In the genomic region with DNA sequence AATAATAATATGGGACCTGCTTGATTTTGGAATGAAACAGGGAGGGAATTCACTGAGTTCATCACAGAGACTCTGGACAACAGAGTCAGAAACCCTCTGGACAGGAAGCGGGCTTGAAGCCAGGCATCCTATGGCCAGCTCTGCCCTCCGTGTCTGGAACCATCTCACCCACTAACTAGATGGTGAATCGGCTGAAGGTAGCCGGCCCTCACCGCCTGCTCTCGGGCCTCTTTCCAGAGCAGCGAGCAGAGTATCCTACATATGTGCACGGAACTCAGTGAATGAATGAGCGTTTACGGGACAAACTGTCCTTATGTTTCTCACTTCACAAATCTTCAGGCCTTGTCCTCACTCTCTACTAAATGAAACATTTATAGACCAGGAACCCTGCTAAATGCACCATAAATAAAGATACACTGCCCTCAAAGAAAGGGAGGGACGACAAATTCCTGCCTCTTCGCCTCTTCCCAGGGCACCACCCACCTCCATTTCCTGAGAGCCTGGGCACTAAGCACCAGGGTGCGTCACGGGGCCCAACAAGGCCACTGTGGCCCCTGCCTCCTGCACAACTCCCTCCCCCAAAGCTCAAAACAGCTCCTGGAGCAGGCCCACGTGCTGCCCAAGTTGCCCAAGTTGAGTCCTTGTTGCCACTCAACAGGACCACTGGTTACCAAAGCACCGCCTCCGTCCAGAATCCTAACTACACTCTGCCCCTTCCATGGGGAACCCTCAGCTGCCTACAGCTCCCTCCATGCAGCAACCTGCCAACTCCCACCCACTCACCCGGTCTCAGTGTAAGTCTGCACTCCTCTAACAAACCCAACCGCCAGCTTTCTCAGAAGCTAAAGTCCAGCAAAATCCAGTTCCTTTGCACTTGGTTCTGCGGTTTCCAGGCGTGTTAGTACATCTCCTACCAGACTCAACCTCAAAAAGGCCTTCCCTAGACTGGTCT, we compare ENCODE assay signal across 1 cellular context.
TF ChIP-seq lines count a peak whose summit lies in the region.

No MANE protein-coding gene starts in this region.

TF ChIP-seq in HepG2, 621 proteins besides CTCF, POLR2A, EP300 and RAD21 (continued from another document and continues in another):
- TF ChIP-seq, protein P1, sequence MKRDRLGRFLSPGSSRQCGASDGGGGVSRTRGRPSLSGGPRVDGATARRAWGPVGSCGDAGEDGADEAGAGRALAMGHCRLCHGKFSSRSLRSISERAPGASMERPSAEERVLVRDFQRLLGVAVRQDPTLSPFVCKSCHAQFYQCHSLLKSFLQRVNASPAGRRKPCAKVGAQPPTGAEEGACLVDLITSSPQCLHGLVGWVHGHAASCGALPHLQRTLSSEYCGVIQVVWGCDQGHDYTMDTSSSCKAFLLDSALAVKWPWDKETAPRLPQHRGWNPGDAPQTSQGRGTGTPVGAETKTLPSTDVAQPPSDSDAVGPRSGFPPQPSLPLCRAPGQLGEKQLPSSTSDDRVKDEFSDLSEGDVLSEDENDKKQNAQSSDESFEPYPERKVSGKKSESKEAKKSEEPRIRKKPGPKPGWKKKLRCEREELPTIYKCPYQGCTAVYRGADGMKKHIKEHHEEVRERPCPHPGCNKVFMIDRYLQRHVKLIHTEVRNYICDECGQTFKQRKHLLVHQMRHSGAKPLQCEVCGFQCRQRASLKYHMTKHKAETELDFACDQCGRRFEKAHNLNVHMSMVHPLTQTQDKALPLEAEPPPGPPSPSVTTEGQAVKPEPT (CRISPR knock-in tag; IDR thresholded peaks at IDR 0.05; ENCODE audit: low read depth) = 0 out of 2 replicates have a peak, but pooled peaks have one; percentile 69
- TF ChIP-seq RBM22 (optimal IDR thresholded peaks at IDR 0.05; ENCODE audit: low read length) (no peak), ZNF709 (CRISPR knock-in tag; IDR thresholded peaks at IDR 0.05) (0 out of 2 replicates have a peak, but pooled peaks have one; percentile 68), MTA1 (CRISPR knock-in tag; IDR thresholded peaks at IDR 0.05; ENCODE audit: borderline replicate concordance) (peak; percentile 78; the same call in 1 of the 2 replicates), PHF20 (CRISPR knock-in tag; IDR thresholded peaks at IDR 0.05) (0 out of 2 replicates have a peak, but pooled peaks have one; percentile 14), ZNF142 (CRISPR knock-in tag; IDR thresholded peaks at IDR 0.05) (no peak), ZNF292 (CRISPR knock-in tag; IDR thresholded peaks at IDR 0.05; ENCODE audit: borderline replicate concordance, low read depth) (peak; percentile 78), ZBTB8A (CRISPR knock-in tag; IDR thresholded peaks at IDR 0.05; ENCODE audit: borderline replicate concordance, low read depth) (no peak), RBAK (CRISPR knock-in tag; IDR thresholded peaks at IDR 0.05) (no peak), ZBTB38 (CRISPR knock-in tag; IDR thresholded peaks at IDR 0.05) (peak; percentile 54; the same call in 1 of the 2 replicates), ZNF773 (CRISPR knock-in tag; IDR thresholded peaks at IDR 0.05; ENCODE audit: borderline replicate concordance) (no peak), KLF16 (CRISPR knock-in tag; IDR thresholded peaks at IDR 0.05) (no peak), PHF21A (CRISPR knock-in tag; IDR thresholded peaks at IDR 0.05) (peak; percentile 17; the same call in 1 of the 2 replicates), PPARG (CRISPR knock-in tag; conservative IDR thresholded peaks at IDR 0.05) (0 out of 2 replicates have a peak, but pooled peaks have one; percentile 12), CREM (IDR thresholded peaks at IDR 0.05) (peak; percentile 5; the same call in 1 of the 2 replicates), CREM (CRISPR knock-in tag; IDR thresholded peaks at IDR 0.05) (no peak), TAF15 (IDR thresholded peaks at IDR 0.05; ENCODE audit: low read depth, low read length, poor library complexity, severe bottlenecking) (no peak), ZNF607 (CRISPR knock-in tag; IDR thresholded peaks at IDR 0.05; ENCODE audit: borderline replicate concordance) (0 out of 2 replicates have a peak, but pooled peaks have one; percentile 25), ZNF501 (CRISPR knock-in tag; IDR thresholded peaks at IDR 0.05) (0 out of 2 replicates have a peak, but pooled peaks have one; percentile 29), MEIS2 (CRISPR knock-in tag; IDR thresholded peaks at IDR 0.05) (no peak), ZKSCAN1 (IDR thresholded peaks at IDR 0.05; ENCODE audit: low read length) (no peak), ZMYM4 (CRISPR knock-in tag; IDR thresholded peaks at IDR 0.05) (0 out of 2 replicates have a peak, but pooled peaks have one; percentile 5), TRAFD1 (CRISPR knock-in tag; IDR thresholded peaks at IDR 0.05; ENCODE audit: borderline replicate concordance) (no peak), ZNF598 (CRISPR knock-in tag; IDR thresholded peaks at IDR 0.05; ENCODE audit: borderline replicate concordance) (0 out of 2 replicates have a peak, but pooled peaks have one; percentile 32), ZNF251 (CRISPR knock-in tag; IDR thresholded peaks at IDR 0.05) (no peak), MED8 (CRISPR knock-in tag; IDR thresholded peaks at IDR 0.05; ENCODE audit: insufficient replicate concordance) (no peak), HMG20A (CRISPR knock-in tag; IDR thresholded peaks at IDR 0.05; ENCODE audit: borderline replicate concordance) (no peak), HNRNPL (IDR thresholded peaks at IDR 0.05; ENCODE audit: low read depth, low read length) (peak; percentile 89), SP1 (IDR thresholded peaks at IDR 0.05) (no peak), SP1 (CRISPR knock-in tag; IDR thresholded peaks at IDR 0.05) (peak; percentile 26; the same call in 1 of the 2 replicates), ZXDC (CRISPR knock-in tag; IDR thresholded peaks at IDR 0.05) (no peak), ZNF274 (CRISPR knock-in tag; IDR thresholded peaks at IDR 0.05) (0 out of 2 replicates have a peak, but pooled peaks have one; percentile 57), TCF12 (IDR thresholded peaks at IDR 0.05) (no peak), TCF12 (CRISPR knock-in tag; IDR thresholded peaks at IDR 0.05) (no peak), HINFP (CRISPR knock-in tag; IDR thresholded peaks at IDR 0.05; ENCODE audit: low read depth) (0 out of 2 replicates have a peak, but pooled peaks have one; percentile 65), SP5 (CRISPR knock-in tag; IDR thresholded peaks at IDR 0.05; ENCODE audit: borderline replicate concordance, low read depth) (no peak), ZNF282 (IDR thresholded peaks at IDR 0.05; ENCODE audit: partially characterized antibody) (no peak), EED (CRISPR knock-in tag; IDR thresholded peaks at IDR 0.05) (0 out of 2 replicates have a peak, but pooled peaks have one; percentile 18), ZNF101 (CRISPR knock-in tag; IDR thresholded peaks at IDR 0.05; ENCODE audit: borderline replicate concordance, low read depth) (0 out of 2 replicates have a peak, but pooled peaks have one; percentile 45), ZNF549 (CRISPR knock-in tag; IDR thresholded peaks at IDR 0.05) (no peak), NONO (IDR thresholded peaks at IDR 0.05) (no peak), NONO (CRISPR knock-in tag; conservative IDR thresholded peaks at IDR 0.05) (no peak)
- TF ChIP-seq, protein P2, sequence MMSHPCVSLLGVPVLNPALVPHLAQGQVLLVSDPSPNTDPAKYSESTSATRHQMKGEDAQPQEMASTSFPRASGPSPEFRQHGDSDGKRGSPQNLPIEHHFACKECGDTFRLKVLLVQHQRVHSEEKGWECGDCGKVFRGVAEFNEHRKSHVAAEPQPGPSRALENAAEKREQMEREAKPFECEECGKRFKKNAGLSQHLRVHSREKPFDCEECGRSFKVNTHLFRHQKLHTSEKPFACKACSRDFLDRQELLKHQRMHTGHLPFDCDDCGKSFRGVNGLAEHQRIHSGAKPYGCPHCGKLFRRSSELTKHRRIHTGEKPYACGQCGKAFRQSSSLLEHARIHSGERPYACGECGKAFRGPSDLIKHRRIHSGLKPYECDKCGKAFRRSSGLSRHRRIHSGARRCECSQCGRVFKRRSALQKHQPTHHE (CRISPR knock-in tag; IDR thresholded peaks at IDR 0.05; ENCODE audit: borderline replicate concordance) = no peak
- TF ChIP-seq, protein P3, sequence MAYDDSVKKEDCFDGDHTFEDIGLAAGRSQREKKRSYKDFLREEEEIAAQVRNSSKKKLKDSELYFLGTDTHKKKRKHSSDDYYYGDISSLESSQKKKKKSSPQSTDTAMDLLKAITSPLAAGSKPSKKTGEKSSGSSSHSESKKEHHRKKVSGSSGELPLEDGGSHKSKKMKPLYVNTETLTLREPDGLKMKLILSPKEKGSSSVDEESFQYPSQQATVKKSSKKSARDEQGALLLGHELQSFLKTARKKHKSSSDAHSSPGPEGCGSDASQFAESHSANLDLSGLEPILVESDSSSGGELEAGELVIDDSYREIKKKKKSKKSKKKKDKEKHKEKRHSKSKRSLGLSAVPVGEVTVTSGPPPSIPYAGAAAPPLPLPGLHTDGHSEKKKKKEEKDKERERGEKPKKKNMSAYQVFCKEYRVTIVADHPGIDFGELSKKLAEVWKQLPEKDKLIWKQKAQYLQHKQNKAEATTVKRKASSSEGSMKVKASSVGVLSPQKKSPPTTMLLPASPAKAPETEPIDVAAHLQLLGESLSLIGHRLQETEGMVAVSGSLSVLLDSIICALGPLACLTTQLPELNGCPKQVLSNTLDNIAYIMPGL (CRISPR knock-in tag; IDR thresholded peaks at IDR 0.05; ENCODE audit: borderline replicate concordance in 1 of 2, low read depth in 1 of 2) = peak; percentile 6 to 50; a peak in 3 of 4 replicates
